In genomic region chr18:74745658-74746403, GRCh38 we compare ENCODE assay signal across 13 cellular contexts.
A peak's percentile ranks its signal among the peaks of the same experiment; 100 is the strongest.
DNase-seq lines count a peak whose midpoint lies in the region; ATAC-seq, FAIRE-seq and TF ChIP-seq lines count a peak whose summit lies in the region.
"Had no signal": no experiment of that assay in that cellular context is flagged by ENCODE, and none has a peak within 500 bp of the region (broad histone marks: within the 10 kb centered on the region; RNA-seq: fewer than 3 reads in every experiment).

No MANE protein-coding gene starts in this region.

- no peak overlapping the region for H3K4me2 ChIP-seq in K562 (ENCODE audit: insufficient read depth, low read length)

- H3K9me3 ChIP-seq in K562 (replicated peaks; ENCODE audit: control insufficient read depth, insufficient read depth, low read depth, low read length) = no peaks in the 10 kb centered on the region
- no peaks in the 10 kb centered on the region for H3K9me3 ChIP-seq in thyroid gland

- BruUV-seq in K562 (replicated peaks; lab: Mats Ljungman, UMichigan) = no TSS peak

- no peaks in the 10 kb centered on the region for H3K79me2 ChIP-seq in K562 (ENCODE audit: control insufficient read depth, insufficient read depth, low read length)

- CTCF ChIA-PET in K562 (lab: Yijun Ruan, JAX; ENCODE audit: low intra/inter-chr PET ratio) = no interaction called here

- H3K4me3 ChIP-seq in K562 (no peak overlapping the region), thyroid gland (replicated peaks in 1 of 3) (no peak overlapping the region)

- H4K20me1 ChIP-seq in K562 (replicated peaks; ENCODE audit: control insufficient read depth, insufficient read depth, low read length) = no peaks in the 10 kb centered on the region

- peak; percentile 19 for FAIRE-seq in K562 (lab: Jason Lieb, UNC)
- FAIRE-seq: colon had no signal

- no peak overlapping the region for H3K27ac ChIP-seq in K562 (ENCODE audit: extremely low read depth, low read depth, low read length)
- no peak overlapping the region for H3K27ac ChIP-seq in thyroid gland
- H3K27ac ChIP-seq: WERI-Rb-1 had no signal

- H3K9ac ChIP-seq in K562 (ENCODE audit: insufficient read depth in 1 of 2, low read depth in 2 of 2, low read length in 2 of 2) = no peak overlapping the region

- in situ Hi-C loops in K562 (cut with MboI) = no loop called here

- ATAC-seq in K562 (peak; percentile 52; the same call in 2 of the 3 replicates), left colon (peak; percentile 29)

- DNase-seq in COLO829 (ENCODE audit: low spot score) = peak; percentile 2
- peak; percentile 81 for DNase-seq in M059J (ENCODE audit: low read depth)
- DNase-seq in K562 (ENCODE audit: extremely low read depth in 1 of 4, low spot score in 3 of 4) = peak; percentile 4 to 24 (median 8)
- no peak for DNase-seq in left colon
- DNase-seq in effector CD8-positive, alpha-beta T cell (lab: John Stamatoyannopoulos, UW) = no peak
- no peak for DNase-seq in NK-92 treated with Interleukin-12 subunit alpha and Interleukin-12 subunit beta, amount 100 ng/mL, for 24 hours (lab: John Stamatoyannopoulos, UW)
- DNase-seq in thyroid gland = no peak
- DNase-seq in retina = no peak
- DNase-seq: CD4-positive, alpha-beta T cell; stimulated activated CD4-positive, alpha-beta T cell treated with anti-CD3 and anti-CD28 coated beads, Interleukin-2, amount 100 ng/mL, for 48 hours; substantia nigra; WERI-Rb-1 had no signal

- no peaks in the 10 kb centered on the region for H3K9me1 ChIP-seq in K562 (ENCODE audit: control insufficient read depth, insufficient read depth, low read length)

- intact Hi-C loops in K562 (cut with micrococcal nuclease) = no loop called here
- intact Hi-C loops in left colon (cut with DNase I, micrococcal nuclease) = no loop called here
- intact Hi-C loops in thyroid gland (cut with DNase I) = no loop called here

- H3K36me3 ChIP-seq in K562 (ENCODE audit: control insufficient read depth, insufficient read depth, low read length) = no peaks in the 10 kb centered on the region
- no peaks in the 10 kb centered on the region for H3K36me3 ChIP-seq in thyroid gland
- H3K36me3 ChIP-seq: WERI-Rb-1 had no signal

- no peak for TF ChIP-seq POLR2A in K562 (conservative IDR thresholded peaks at IDR 0.05)
- TF ChIP-seq POLR2A in thyroid gland (IDR thresholded peaks at IDR 0.05) = no peak

- H3K4me1 ChIP-seq in K562 (replicated peaks in 1 of 2; ENCODE audit: control insufficient read depth in 2 of 2, insufficient read depth in 2 of 2, low read length in 2 of 2) = 0 out of 5 replicates have a peak, but pooled peaks cover 0 to 4% of the 10 kb centered on the region in 2 experiments
- H3K4me1 ChIP-seq in thyroid gland = peaks cover 4 to 6% of the 10 kb centered on the region in 2 donors

- no peak for TF ChIP-seq EP300 in K562 (IDR thresholded peaks at IDR 0.05; ENCODE audit: low read length)

- POLR2A ChIA-PET in K562 (lab: Yijun Ruan, JAX) = interaction anchor here (1.2 kb wide), 1 partner anchor 64 kb away, joined by 3 read pairs; no protein-coding TSS in a partner anchor

- no peak overlapping the region for H2AFZ ChIP-seq in K562 (ENCODE audit: low read depth, low read length)

- H3K27me3 ChIP-seq in K562 (ENCODE audit: control insufficient read depth in 2 of 2, insufficient read depth in 2 of 2, low read length in 2 of 2) (no peaks in the 10 kb centered on the region), thyroid gland (no peaks in the 10 kb centered on the region)

- TF ChIP-seq CTCF in K562 (IDR thresholded peaks at IDR 0.05 in 2 of 3, conservative IDR thresholded peaks at IDR 0.05 in 1 of 3; ENCODE audit: insufficient read depth in 2 of 3, low read depth in 1 of 3, low read length in 3 of 3) = no peak
- TF ChIP-seq CTCF in thyroid gland (IDR thresholded peaks at IDR 0.05) = no peak

- no peak for TF ChIP-seq RAD21 in K562 (CRISPR knock-in tag; conservative IDR thresholded peaks at IDR 0.05 in 1 of 2, IDR thresholded peaks at IDR 0.05 in 1 of 2)

- WGBS in K562 (ENCODE audit: insufficient coverage, low coverage, missing lambda C conversion rate) = 51% methylated on average over 8 of the region's 10 CpGs
- 85 to 95% methylated on average over 10 of the region's 10 CpGs for WGBS in thyroid gland, 2 donors

TF ChIP-seq in K562, 482 proteins besides CTCF, POLR2A, EP300 and RAD21:
- TF ChIP-seq JUND (IDR thresholded peaks at IDR 0.05; ENCODE audit: borderline replicate concordance, low read depth, low read length) = peak; percentile 48; the same call in 1 of the 2 replicates
- peak; percentile 53; the same call in 1 of the 3 replicates for TF ChIP-seq JUND (tag; IDR thresholded peaks at IDR 0.05; ENCODE audit: borderline replicate concordance, low read depth, low read length)
- TF ChIP-seq, protein P1, sequence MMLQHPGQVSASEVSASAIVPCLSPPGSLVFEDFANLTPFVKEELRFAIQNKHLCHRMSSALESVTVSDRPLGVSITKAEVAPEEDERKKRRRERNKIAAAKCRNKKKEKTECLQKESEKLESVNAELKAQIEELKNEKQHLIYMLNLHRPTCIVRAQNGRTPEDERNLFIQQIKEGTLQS (IDR thresholded peaks at IDR 0.05) = peak; percentile 26; the same call in 1 of the 2 replicates
- TF ChIP-seq, protein P1 (CRISPR knock-in tag; conservative IDR thresholded peaks at IDR 0.05) = no peak
- peak; percentile 78 for TF ChIP-seq FOSL1 (tag; conservative IDR thresholded peaks at IDR 0.05)
- no peak for TF ChIP-seq ZNF239 (CRISPR knock-in tag; IDR thresholded peaks at IDR 0.05)
- peak; percentile 32 for TF ChIP-seq MEIS2 (IDR thresholded peaks at IDR 0.05; ENCODE audit: partially characterized antibody)
TF ChIP-seq in K562: peak in this region for 4.

Comparison
In these comparisons a context has a peak if more than half of its experiments do, and no peak if none do; other contexts are left out.
1. DNase-seq: peak in COLO829 (single experiment), M059J (single experiment) and K562 (4 of 4); none in left colon (0 of 2), effector CD8-positive, alpha-beta T cell (single experiment), NK-92 treated with Interleukin-12 subunit alpha and Interleukin-12 subunit beta, amount 100 ng/mL, for 24 hours (single experiment), thyroid gland (0 of 2) and retina (single experiment).